Comparison of ENCODE assay signal across 31 cellular contexts in the genomic region with DNA sequence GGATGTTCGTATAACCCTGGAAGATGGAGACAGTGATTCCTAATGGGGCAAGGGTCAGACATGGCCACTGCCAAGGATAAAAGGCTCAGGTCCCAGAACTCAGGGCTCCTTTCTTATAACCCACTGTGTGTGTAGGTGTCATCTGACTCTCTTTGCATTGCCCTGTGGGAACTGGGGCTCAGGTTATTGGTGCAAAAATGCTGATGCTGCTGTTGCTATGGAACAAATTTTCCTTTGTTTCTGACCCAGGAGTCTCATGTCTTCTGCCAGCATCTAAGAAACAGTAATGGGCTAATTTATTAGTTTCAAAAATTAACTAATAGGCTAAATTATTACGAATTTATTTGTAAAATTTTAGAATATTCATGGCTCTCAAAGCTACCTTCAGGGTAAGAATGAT. TPM values are rescaled to one million over a fixed set of nuclear protein-coding genes. Genes with fewer than 3 reads are reported as not detected.
"Had no signal": no experiment of that assay in that cellular context is flagged by ENCODE, and none has a peak within 500 bp of the region (broad histone marks: within the 10 kb centered on the region; RNA-seq: fewer than 3 reads in every experiment).

No MANE protein-coding gene starts in this region.

- H3K4me2 ChIP-seq: hepatocyte had no signal

- H3K9me3 ChIP-seq: body of pancreas had no signal

- H3K4me1 ChIP-seq: esophagus squamous epithelium, gastroesophageal sphincter had no signal

- H3K27me3 ChIP-seq: body of pancreas, esophagus squamous epithelium, gastroesophageal sphincter, heart right ventricle, hepatocyte had no signal

- ATAC-seq: activated CD4-positive, alpha-beta T cell treated with anti-CD3 and anti-CD28 coated beads for 36 hours; activated T-cell treated with anti-CD3 and anti-CD28 coated beads, Interleukin-2, amount 50 U/mL, for 72 hours; body of pancreas; effector memory CD8-positive, alpha-beta T cell; gastroesophageal sphincter; heart right ventricle had no signal

- H3K4me1 Mint-ChIP-seq: activated CD4-positive, alpha-beta T cell treated with anti-CD3 and anti-CD28 coated beads for 36 hours; activated CD4-positive, alpha-beta T cell treated with anti-CD3 and anti-CD28 coated beads, Interleukin-2, amount 10 ng/mL, durations not matched to agents 24 days and 14 days had no signal

- H3K36me3 ChIP-seq: esophagus squamous epithelium, gastroesophageal sphincter, heart right ventricle had no signal

- H3K27ac ChIP-seq: body of pancreas, esophagus squamous epithelium, gastroesophageal sphincter, heart right ventricle, hepatocyte had no signal

- DNase-seq: activated CD4-positive, alpha-beta memory T cell treated with anti-CD3 and anti-CD28 coated beads for 36 hours; activated CD4-positive, alpha-beta T cell treated with anti-CD3 and anti-CD28 coated beads for 36 hours; activated CD4-positive, alpha-beta T cell treated with anti-CD3 and anti-CD28 coated beads, Interleukin-2, amount 10 ng/mL, durations not matched to agents 24 days and 14 days; activated CD4-positive, CD25-positive, alpha-beta regulatory T cell; activated CD4-positive, CD25-positive, alpha-beta regulatory T cell treated with anti-CD3 and anti-CD28 coated beads, Interleukin-2, amount 50 U/mL, for 72 hours; activated CD8-positive, alpha-beta memory T cell treated with anti-CD3 and anti-CD28 coated beads, Interleukin-2, amount 50 U/mL, for 48 hours; activated effector memory CD4-positive, alpha-beta T cell treated with Interleukin-2 at 50 U/mL for 16 hours; activated gamma-delta T cell treated with Interleukin-2 at 50 U/mL for 16 hours; activated naive CD4-positive, alpha-beta T cell treated with anti-CD3 and anti-CD28 coated beads, Interleukin-2, amount 50 U/mL, for 16 hours; activated naive CD4-positive, alpha-beta T cell treated with Interleukin-2 at 50 U/mL for 16 hours; activated T-cell treated with anti-CD3 and anti-CD28 coated beads for 4 hours; activated T-cell treated with anti-CD3 and anti-CD28 coated beads, Interleukin-2, amount 50 U/mL, for 24 hours; activated T-cell treated with anti-CD3 and anti-CD28 coated beads, Interleukin-2, amount 50 U/mL, for 72 hours; amygdala; aorta; body of pancreas; caudate nucleus; cortex of kidney; dermis blood vessel endothelial cell; effector CD4-positive, alpha-beta T cell; effector memory CD8-positive, alpha-beta T cell; erythroblast; esophagus squamous epithelium; foreskin melanocyte; heart right ventricle; T-helper 2 cell had no signal

- FAIRE-seq: colon had no signal

- H3K79me2 ChIP-seq: hepatocyte had no signal

- H3K27ac Mint-ChIP-seq: activated CD4-positive, alpha-beta memory T cell treated with anti-CD3 and anti-CD28 coated beads for 36 hours; activated CD4-positive, alpha-beta T cell treated with anti-CD3 and anti-CD28 coated beads for 36 hours; activated CD4-positive, alpha-beta T cell treated with anti-CD3 and anti-CD28 coated beads, Interleukin-2, amount 10 ng/mL, durations not matched to agents 24 days and 14 days; activated naive CD8-positive, alpha-beta T cell; activated T-cell treated with anti-CD3 and anti-CD28 coated beads, Interleukin-2, amount 50 U/mL, for 24 hours; activated T-cell treated with anti-CD3 and anti-CD28 coated beads, Interleukin-2, amount 50 U/mL, for 72 hours; effector memory CD8-positive, alpha-beta T cell had no signal

- H3K4me3 Mint-ChIP-seq: activated CD4-positive, alpha-beta memory T cell treated with anti-CD3 and anti-CD28 coated beads for 36 hours; activated CD4-positive, alpha-beta T cell treated with anti-CD3 and anti-CD28 coated beads for 36 hours; activated CD4-positive, alpha-beta T cell treated with anti-CD3 and anti-CD28 coated beads, Interleukin-2, amount 10 ng/mL, durations not matched to agents 24 days and 14 days; activated naive CD8-positive, alpha-beta T cell; activated T-cell treated with anti-CD3 and anti-CD28 coated beads, Interleukin-2, amount 50 U/mL, for 24 hours; activated T-cell treated with anti-CD3 and anti-CD28 coated beads, Interleukin-2, amount 50 U/mL, for 72 hours; effector memory CD8-positive, alpha-beta T cell had no signal

- H2AFZ ChIP-seq: hepatocyte had no signal

- H3K4me3 ChIP-seq: body of pancreas, esophagus squamous epithelium, gastroesophageal sphincter, heart right ventricle, hepatocyte had no signal

RNA-seq across cellular contexts. Expression of a gene that starts 24.3 kb away (rescaled TPM):
- total RNA-seq: fibroblast of lung had no signal
- polyA plus RNA-seq: fibroblast of lung had no signal
